31 cellular contexts compared by ENCODE assay signal in genomic region chr21:32558131-32558530, GRCh38. TPM values are rescaled to one million over a fixed set of nuclear protein-coding genes. Genes with fewer than 3 reads are reported as not detected.
"Had no signal": no experiment of that assay in that cellular context is flagged by ENCODE, and none has a peak within 500 bp of the region (broad histone marks: within the 10 kb centered on the region; RNA-seq: fewer than 3 reads in every experiment).

No MANE protein-coding gene starts in this region.

- H3K27me3 ChIP-seq: dorsolateral prefrontal cortex, esophagus squamous epithelium, heart right ventricle, left lung, right atrium auricular region, stomach, thyroid gland, upper lobe of left lung had no signal

- H3K4me2 ChIP-seq: smooth muscle cell had no signal

- H3K36me3 ChIP-seq: esophagus squamous epithelium, heart right ventricle, left lung, prostate gland, right atrium auricular region, stomach, thyroid gland, upper lobe of left lung had no signal

- ATAC-seq: heart right ventricle; left cardiac atrium; left lung; mucosa of descending colon; naive thymus-derived CD4-positive, alpha-beta T cell; sciatic nerve had no signal

- H3K27ac ChIP-seq: dorsolateral prefrontal cortex, esophagus squamous epithelium, heart right ventricle, left lung, prostate gland, right atrium auricular region, stomach, thyroid gland, upper lobe of left lung had no signal

- H3K4me3 ChIP-seq: dorsolateral prefrontal cortex, esophagus squamous epithelium, heart right ventricle, left lung, mucosa of descending colon, prostate gland, right atrium auricular region, smooth muscle cell, stomach, thyroid gland, upper lobe of left lung had no signal

- FAIRE-seq: colon, endothelial cell of umbilical vein, islet of Langerhans, urothelium cell line had no signal

- H3K9me3 ChIP-seq: esophagus squamous epithelium, heart right ventricle, left lung, mucosa of descending colon, prostate gland, right atrium auricular region, stomach, thyroid gland, upper lobe of left lung had no signal

- DNase-seq: dorsolateral prefrontal cortex; effector CD4-positive, alpha-beta T cell; esophagus squamous epithelium; foreskin melanocyte; glutamatergic neuron; heart right ventricle; hippocampal formation; left cardiac atrium; left lung; mesenchymal stem cell; mucosa of descending colon; naive thymus-derived CD4-positive, alpha-beta T cell; nephron progenitor cell; nucleus accumbens; stimulated activated CD4-positive, alpha-beta T cell treated with anti-CD3 and anti-CD28 coated beads, Interleukin-12 subunit alpha, Interleukin-12 subunit beta, amount 100 ng/mL, for 4 hours; stimulated activated CD4-positive, alpha-beta T cell treated with anti-CD3 and anti-CD28 coated beads, Interleukin-1b, Interleukin-23, amount 100 ng/mL, for 48 hours; stimulated activated CD4-positive, alpha-beta T cell treated with anti-CD3 and anti-CD28 coated beads, Interleukin-4, amount 100 ng/mL, for 1 hour; stimulated activated CD8-positive, alpha-beta memory T cell treated with anti-CD3 and anti-CD28 coated beads, Interleukin-4, amount 100 ng/mL, for 48 hours; stimulated activated naive CD4-positive, alpha-beta T cell treated with Interleukin-2 at 50 U/mL for 16 hours; stomach; thyroid gland; upper lobe of left lung had no signal

- H3K4me1 ChIP-seq: left lung, prostate gland, upper lobe of left lung had no signal

RNA-seq across cellular contexts. Expression of gene TCP10L, which starts 27.2 kb away (rescaled TPM):
- total RNA-seq: endothelial cell of umbilical vein, smooth muscle cell, subcutaneous adipose tissue had no signal
